ENCODE assay signal across 1 cellular context in genomic region chr9:86282979-86283535, GRCh38.
TF ChIP-seq lines count a peak whose summit lies in the region.

No MANE protein-coding gene starts in this region.

TF ChIP-seq in HEK293, 187 proteins besides CTCF, POLR2A, EP300 and RAD21 (continued from another document and continues in another):
- no peak for TF ChIP-seq BCL11A (tag by site-specific recombination; IDR thresholded peaks at IDR 0.05; ENCODE audit: low read depth)
- TF ChIP-seq, protein P1, sequence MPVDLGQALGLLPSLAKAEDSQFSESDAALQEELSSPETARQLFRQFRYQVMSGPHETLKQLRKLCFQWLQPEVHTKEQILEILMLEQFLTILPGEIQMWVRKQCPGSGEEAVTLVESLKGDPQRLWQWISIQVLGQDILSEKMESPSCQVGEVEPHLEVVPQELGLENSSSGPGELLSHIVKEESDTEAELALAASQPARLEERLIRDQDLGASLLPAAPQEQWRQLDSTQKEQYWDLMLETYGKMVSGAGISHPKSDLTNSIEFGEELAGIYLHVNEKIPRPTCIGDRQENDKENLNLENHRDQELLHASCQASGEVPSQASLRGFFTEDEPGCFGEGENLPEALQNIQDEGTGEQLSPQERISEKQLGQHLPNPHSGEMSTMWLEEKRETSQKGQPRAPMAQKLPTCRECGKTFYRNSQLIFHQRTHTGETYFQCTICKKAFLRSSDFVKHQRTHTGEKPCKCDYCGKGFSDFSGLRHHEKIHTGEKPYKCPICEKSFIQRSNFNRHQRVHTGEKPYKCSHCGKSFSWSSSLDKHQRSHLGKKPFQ (tag by site-specific recombination; IDR thresholded peaks at IDR 0.05) = peak; percentile 53; the same call in 1 of the 2 replicates
- TF ChIP-seq ZBTB20 (tag by site-specific recombination; IDR thresholded peaks at IDR 0.05) = no peak; the same call in 1 of the 2 replicates
- TF ChIP-seq SP7 (tag by site-specific recombination; IDR thresholded peaks at IDR 0.05) = 0 out of 2 replicates have a peak, but pooled peaks have one; percentile 12
- no peak for TF ChIP-seq ZNF701 (tag by site-specific recombination; IDR thresholded peaks at IDR 0.05)
- no peak for TF ChIP-seq ZNF549 (tag by site-specific recombination; IDR thresholded peaks at IDR 0.05)
- TF ChIP-seq ZNF140 (tag by site-specific recombination; IDR thresholded peaks at IDR 0.05) = no peak
- peak; percentile 11; the same call in 1 of the 2 replicates for TF ChIP-seq ZNF24 (tag by site-specific recombination; IDR thresholded peaks at IDR 0.05)
- no peak for TF ChIP-seq MYNN (tag by site-specific recombination; IDR thresholded peaks at IDR 0.05; ENCODE audit: borderline replicate concordance)
- peak; percentile 76; the same call in 1 of the 2 replicates for TF ChIP-seq ZFP37 (tag by site-specific recombination; IDR thresholded peaks at IDR 0.05)
- TF ChIP-seq, protein P2, sequence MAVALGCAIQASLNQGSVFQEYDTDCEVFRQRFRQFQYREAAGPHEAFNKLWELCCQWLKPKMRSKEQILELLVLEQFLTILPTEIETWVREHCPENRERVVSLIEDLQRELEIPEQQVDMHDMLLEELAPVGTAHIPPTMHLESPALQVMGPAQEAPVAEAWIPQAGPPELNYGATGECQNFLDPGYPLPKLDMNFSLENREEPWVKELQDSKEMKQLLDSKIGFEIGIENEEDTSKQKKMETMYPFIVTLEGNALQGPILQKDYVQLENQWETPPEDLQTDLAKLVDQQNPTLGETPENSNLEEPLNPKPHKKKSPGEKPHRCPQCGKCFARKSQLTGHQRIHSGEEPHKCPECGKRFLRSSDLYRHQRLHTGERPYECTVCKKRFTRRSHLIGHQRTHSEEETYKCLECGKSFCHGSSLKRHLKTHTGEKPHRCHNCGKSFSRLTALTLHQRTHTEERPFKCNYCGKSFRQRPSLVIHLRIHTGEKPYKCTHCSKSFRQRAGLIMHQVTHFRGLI (tag by site-specific recombination; IDR thresholded peaks at IDR 0.05) = peak; percentile 26; the same call in 1 of the 2 replicates
- no peak for TF ChIP-seq KLF9 (tag by site-specific recombination; IDR thresholded peaks at IDR 0.05; ENCODE audit: low read depth)
- TF ChIP-seq, protein P3, sequence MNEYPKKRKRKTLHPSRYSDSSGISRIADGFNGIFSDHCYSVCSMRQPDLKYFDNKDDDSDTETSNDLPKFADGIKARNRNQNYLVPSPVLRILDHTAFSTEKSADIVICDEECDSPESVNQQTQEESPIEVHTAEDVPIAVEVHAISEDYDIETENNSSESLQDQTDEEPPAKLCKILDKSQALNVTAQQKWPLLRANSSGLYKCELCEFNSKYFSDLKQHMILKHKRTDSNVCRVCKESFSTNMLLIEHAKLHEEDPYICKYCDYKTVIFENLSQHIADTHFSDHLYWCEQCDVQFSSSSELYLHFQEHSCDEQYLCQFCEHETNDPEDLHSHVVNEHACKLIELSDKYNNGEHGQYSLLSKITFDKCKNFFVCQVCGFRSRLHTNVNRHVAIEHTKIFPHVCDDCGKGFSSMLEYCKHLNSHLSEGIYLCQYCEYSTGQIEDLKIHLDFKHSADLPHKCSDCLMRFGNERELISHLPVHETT (tag by site-specific recombination; IDR thresholded peaks at IDR 0.05) = peak; percentile 10; the same call in 1 of the 2 replicates
- TF ChIP-seq ZNF664 (tag by site-specific recombination; IDR thresholded peaks at IDR 0.05) = no peak
- no peak for TF ChIP-seq ZFHX2 (tag by site-specific recombination; conservative IDR thresholded peaks at IDR 0.05)
- TF ChIP-seq SP2 (tag by site-specific recombination; IDR thresholded peaks at IDR 0.05) = no peak
- TF ChIP-seq ZNF121 (tag by site-specific recombination; IDR thresholded peaks at IDR 0.05) = no peak
- no peak for TF ChIP-seq ZNF48 (tag by site-specific recombination; IDR thresholded peaks at IDR 0.05)
- TF ChIP-seq, protein P4, sequence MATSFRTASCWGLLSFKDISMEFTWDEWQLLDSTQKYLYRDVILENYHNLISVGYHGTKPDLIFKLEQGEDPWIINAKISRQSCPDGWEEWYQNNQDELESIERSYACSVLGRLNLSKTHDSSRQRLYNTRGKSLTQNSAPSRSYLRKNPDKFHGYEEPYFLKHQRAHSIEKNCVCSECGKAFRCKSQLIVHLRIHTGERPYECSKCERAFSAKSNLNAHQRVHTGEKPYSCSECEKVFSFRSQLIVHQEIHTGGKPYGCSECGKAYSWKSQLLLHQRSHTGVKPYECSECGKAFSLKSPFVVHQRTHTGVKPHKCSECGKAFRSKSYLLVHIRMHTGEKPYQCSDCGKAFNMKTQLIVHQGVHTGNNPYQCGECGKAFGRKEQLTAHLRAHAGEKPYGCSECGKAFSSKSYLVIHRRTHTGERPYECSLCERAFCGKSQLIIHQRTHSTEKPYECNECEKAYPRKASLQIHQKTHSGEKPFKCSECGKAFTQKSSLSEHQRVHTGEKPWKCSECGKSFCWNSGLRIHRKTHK (tag by site-specific recombination; IDR thresholded peaks at IDR 0.05) = no peak
- TF ChIP-seq ZFP69B (tag by site-specific recombination; IDR thresholded peaks at IDR 0.05) = 0 out of 2 replicates have a peak, but pooled peaks have one; percentile 2
- TF ChIP-seq SALL2 (tag by site-specific recombination; IDR thresholded peaks at IDR 0.05; ENCODE audit: borderline replicate concordance) = no peak
- no peak for TF ChIP-seq GLIS1 (tag by site-specific recombination; IDR thresholded peaks at IDR 0.05)
- TF ChIP-seq ZNF2 (tag by site-specific recombination; IDR thresholded peaks at IDR 0.05) = 0 out of 2 replicates have a peak, but pooled peaks have one; percentile 1
- TF ChIP-seq ZNF423 (tag by site-specific recombination; IDR thresholded peaks at IDR 0.05) = no peak
- no peak for TF ChIP-seq ZNF654 (tag by site-specific recombination; IDR thresholded peaks at IDR 0.05; ENCODE audit: low read depth)
- no peak for TF ChIP-seq HOXC10 (CRISPR knock-in tag; IDR thresholded peaks at IDR 0.05)
- no peak for TF ChIP-seq ZBTB11 (tag by site-specific recombination; conservative IDR thresholded peaks at IDR 0.05; ENCODE audit: low read depth)
- TF ChIP-seq, protein P5, sequence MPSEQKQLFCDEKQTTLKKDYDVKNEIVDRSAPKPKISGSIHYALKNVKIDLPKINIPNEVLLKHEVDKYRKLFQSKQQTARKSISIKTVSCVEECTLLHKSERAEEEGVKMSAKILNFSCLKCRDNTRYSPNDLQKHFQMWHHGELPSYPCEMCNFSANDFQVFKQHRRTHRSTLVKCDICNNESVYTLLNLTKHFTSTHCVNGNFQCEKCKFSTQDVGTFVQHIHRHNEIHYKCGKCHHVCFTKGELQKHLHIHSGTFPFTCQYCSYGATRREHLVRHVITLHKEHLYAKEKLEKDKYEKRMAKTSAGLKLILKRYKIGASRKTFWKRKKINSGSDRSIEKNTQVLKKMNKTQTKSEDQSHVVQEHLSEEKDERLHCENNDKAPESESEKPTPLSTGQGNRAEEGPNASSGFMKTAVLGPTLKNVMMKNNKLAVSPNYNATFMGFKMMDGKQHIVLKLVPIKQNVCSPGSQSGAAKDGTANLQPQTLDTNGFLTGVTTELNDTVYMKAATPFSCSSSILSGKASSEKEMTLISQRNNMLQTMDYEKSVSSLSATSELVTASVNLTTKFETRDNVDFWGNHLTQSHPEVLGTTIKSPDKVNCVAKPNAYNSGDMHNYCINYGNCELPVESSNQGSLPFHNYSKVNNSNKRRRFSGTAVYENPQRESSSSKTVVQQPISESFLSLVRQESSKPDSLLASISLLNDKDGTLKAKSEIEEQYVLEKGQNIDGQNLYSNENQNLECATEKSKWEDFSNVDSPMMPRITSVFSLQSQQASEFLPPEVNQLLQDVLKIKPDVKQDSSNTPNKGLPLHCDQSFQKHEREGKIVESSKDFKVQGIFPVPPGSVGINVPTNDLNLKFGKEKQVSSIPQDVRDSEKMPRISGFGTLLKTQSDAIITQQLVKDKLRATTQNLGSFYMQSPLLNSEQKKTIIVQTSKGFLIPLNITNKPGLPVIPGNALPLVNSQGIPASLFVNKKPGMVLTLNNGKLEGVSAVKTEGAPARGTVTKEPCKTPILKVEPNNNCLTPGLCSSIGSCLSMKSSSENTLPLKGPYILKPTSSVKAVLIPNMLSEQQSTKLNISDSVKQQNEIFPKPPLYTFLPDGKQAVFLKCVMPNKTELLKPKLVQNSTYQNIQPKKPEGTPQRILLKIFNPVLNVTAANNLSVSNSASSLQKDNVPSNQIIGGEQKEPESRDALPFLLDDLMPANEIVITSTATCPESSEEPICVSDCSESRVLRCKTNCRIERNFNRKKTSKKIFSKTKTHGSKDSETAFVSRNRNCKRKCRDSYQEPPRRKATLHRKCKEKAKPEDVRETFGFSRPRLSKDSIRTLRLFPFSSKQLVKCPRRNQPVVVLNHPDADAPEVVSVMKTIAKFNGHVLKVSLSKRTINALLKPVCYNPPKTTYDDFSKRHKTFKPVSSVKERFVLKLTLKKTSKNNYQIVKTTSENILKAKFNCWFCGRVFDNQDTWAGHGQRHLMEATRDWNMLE (tag by site-specific recombination; conservative IDR thresholded peaks at IDR 0.05; ENCODE audit: low read depth) = no peak
- no peak for TF ChIP-seq KLF16 (tag by site-specific recombination; IDR thresholded peaks at IDR 0.05)
- TF ChIP-seq, protein P6, sequence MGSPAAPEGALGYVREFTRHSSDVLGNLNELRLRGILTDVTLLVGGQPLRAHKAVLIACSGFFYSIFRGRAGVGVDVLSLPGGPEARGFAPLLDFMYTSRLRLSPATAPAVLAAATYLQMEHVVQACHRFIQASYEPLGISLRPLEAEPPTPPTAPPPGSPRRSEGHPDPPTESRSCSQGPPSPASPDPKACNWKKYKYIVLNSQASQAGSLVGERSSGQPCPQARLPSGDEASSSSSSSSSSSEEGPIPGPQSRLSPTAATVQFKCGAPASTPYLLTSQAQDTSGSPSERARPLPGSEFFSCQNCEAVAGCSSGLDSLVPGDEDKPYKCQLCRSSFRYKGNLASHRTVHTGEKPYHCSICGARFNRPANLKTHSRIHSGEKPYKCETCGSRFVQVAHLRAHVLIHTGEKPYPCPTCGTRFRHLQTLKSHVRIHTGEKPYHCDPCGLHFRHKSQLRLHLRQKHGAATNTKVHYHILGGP (tag by site-specific recombination; IDR thresholded peaks at IDR 0.05) = no peak
- 0 out of 2 replicates have a peak, but pooled peaks have one; percentile 49 for TF ChIP-seq YY2 (tag by site-specific recombination; IDR thresholded peaks at IDR 0.05)
- no peak; the same call in 1 of the 2 replicates for TF ChIP-seq ZNF341 (tag by site-specific recombination; IDR thresholded peaks at IDR 0.05; ENCODE audit: low read depth)
- 0 out of 2 replicates have a peak, but pooled peaks have one; percentile 5 for TF ChIP-seq ZEB2 (tag by site-specific recombination; IDR thresholded peaks at IDR 0.05)
- TF ChIP-seq ZNF274 (IDR thresholded peaks at IDR 0.05; ENCODE audit: low read length) = no peak
- no peak for TF ChIP-seq ZNF274 (tag by site-specific recombination; IDR thresholded peaks at IDR 0.05; ENCODE audit: borderline replicate concordance)
- TF ChIP-seq ZNF362 (tag by site-specific recombination; IDR thresholded peaks at IDR 0.05) = no peak
- TF ChIP-seq BCL11B (tag by site-specific recombination; IDR thresholded peaks at IDR 0.05; ENCODE audit: low read depth) = no peak
- peak; percentile 88 for TF ChIP-seq ZNF600 (tag by site-specific recombination; IDR thresholded peaks at IDR 0.05)
